ENCODE assay signal across 27 cellular contexts in the genomic region with DNA sequence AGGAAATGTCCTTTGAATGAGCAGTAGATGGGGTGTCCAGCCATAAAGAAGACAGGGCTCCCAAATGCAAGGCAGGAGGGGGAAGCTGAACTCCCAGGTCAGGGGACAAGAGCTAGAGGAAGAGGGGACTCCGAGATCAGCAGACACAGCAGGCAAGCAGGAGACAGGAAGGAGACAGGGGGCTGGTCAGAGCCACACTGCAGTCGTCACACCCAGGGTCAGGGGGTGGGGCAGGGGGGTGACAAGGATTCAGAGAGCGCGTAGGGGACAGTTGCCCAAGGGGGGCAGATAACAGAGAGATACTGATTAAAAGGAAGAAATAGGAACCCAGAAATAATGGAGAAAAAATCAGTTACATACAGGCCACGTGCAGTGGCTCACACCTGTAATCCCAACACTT. TPM values are rescaled to one million over a fixed set of nuclear protein-coding genes. Genes with fewer than 3 reads are reported as not detected.
"Had no signal": no experiment of that assay in that cellular context is flagged by ENCODE, and none has a peak within 500 bp of the region (broad histone marks: within the 10 kb centered on the region; RNA-seq: fewer than 3 reads in every experiment).

No MANE protein-coding gene starts in this region.

- H2AFZ ChIP-seq: hepatocyte had no signal

- H3K4me1 ChIP-seq: colonic mucosa, prostate gland had no signal

- ATAC-seq: gastrocnemius medialis; heart left ventricle; left lung; naive thymus-derived CD4-positive, alpha-beta T cell; stimulated activated effector memory CD8-positive, alpha-beta T cell treated with anti-CD3 and anti-CD28 coated beads, Interleukin-12 subunit alpha, Interleukin-12 subunit beta, amount 100 ng/mL, for 72 hours had no signal

- H3K36me3 ChIP-seq: colonic mucosa, gastrocnemius medialis, neutrophil, prostate gland, right atrium auricular region had no signal

- H3K4me3 Mint-ChIP-seq: central memory CD8-positive, alpha-beta T cell; stimulated activated effector memory CD8-positive, alpha-beta T cell treated with anti-CD3 and anti-CD28 coated beads, Interleukin-12 subunit alpha, Interleukin-12 subunit beta, amount 100 ng/mL, for 72 hours; type B pancreatic cell had no signal

- H3K4me3 ChIP-seq: colonic mucosa, gastrocnemius medialis, heart left ventricle, hepatocyte, left lung, prostate gland, right atrium auricular region, sigmoid colon, testis, tibial artery had no signal

- H3K27me3 Mint-ChIP-seq: type B pancreatic cell had no signal

- H3K9me3 ChIP-seq: colonic mucosa, gastrocnemius medialis, heart left ventricle, left lung, neutrophil, prostate gland, right atrium auricular region, sigmoid colon, testis, tibial artery had no signal

- H3K9me3 Mint-ChIP-seq: central memory CD8-positive, alpha-beta T cell; stimulated activated effector memory CD8-positive, alpha-beta T cell treated with anti-CD3 and anti-CD28 coated beads, Interleukin-12 subunit alpha, Interleukin-12 subunit beta, amount 100 ng/mL, for 72 hours; type B pancreatic cell had no signal

- H3K36me3 Mint-ChIP-seq: stimulated activated effector memory CD8-positive, alpha-beta T cell treated with anti-CD3 and anti-CD28 coated beads, Interleukin-12 subunit alpha, Interleukin-12 subunit beta, amount 100 ng/mL, for 72 hours had no signal

- H3K4me2 ChIP-seq: hepatocyte had no signal

- FAIRE-seq: endometrium, kidney had no signal

- H3K27ac ChIP-seq: colonic mucosa, gastrocnemius medialis, heart left ventricle, hepatocyte, left lung, neutrophil, prostate gland, right atrium auricular region, sigmoid colon, testis, tibial artery had no signal

- DNase-seq: colonic mucosa; dermis blood vessel endothelial cell; effector memory CD4-positive, alpha-beta T cell; foreskin fibroblast; gastrocnemius medialis; heart left ventricle; kidney; left lung; mesenchymal stem cell; midbrain; naive thymus-derived CD4-positive, alpha-beta T cell; sigmoid colon; stimulated activated CD4-positive, alpha-beta T cell treated with anti-CD3 and anti-CD28 coated beads, Interleukin-2, amount 100 ng/mL, for 24 hours; stimulated activated CD4-positive, alpha-beta T cell treated with anti-CD3 and anti-CD28 coated beads, Interleukin-4, amount 100 ng/mL, for 24 hours; stimulated activated naive CD4-positive, alpha-beta T cell treated with Interleukin-2 at 50 U/mL for 16 hours; substantia nigra; testis; tibial artery had no signal

- H3K27me3 ChIP-seq: colonic mucosa, gastrocnemius medialis, hepatocyte, right atrium auricular region, sigmoid colon, testis, tibial artery had no signal

RNA-seq across cellular contexts. Expression of a gene that starts 35.4 kb away (rescaled TPM):
- polyA plus RNA-seq: neural cell had no signal
